Comparison of ENCODE assay signal across 1 cellular context in the genomic region with DNA sequence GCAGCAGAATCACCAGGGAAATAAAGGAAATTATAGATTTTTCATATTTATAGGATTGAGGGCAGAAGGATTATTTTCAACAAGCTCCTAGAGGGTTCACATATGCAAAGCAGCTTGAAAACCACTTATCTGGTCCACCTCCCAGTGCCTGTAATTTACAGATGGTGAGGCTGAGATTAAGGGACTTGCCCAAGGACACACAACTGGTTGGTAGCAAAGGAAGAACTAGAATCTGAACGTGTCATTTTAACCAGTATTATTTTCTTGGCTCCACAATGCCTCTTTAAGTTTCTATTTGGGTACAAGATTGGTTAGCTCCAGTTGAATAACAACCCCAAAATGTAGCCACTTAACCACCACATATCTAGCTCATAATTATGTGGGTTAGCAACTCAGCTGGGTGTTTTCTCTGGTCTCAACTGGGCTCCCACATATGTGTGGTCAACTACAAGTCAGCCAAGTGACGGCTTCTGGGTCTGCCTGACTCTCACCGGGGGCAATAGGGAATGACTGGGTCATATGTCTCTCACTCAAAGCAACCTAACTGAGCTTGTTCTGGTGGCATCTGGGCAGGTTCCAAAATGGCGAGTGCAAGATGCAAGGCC.
TF ChIP-seq lines count a peak whose summit lies in the region.

No MANE protein-coding gene starts in this region.

TF ChIP-seq in GM12878, 131 proteins besides CTCF, POLR2A, EP300 and RAD21 (continued from another document):
- TF ChIP-seq, protein P1, sequence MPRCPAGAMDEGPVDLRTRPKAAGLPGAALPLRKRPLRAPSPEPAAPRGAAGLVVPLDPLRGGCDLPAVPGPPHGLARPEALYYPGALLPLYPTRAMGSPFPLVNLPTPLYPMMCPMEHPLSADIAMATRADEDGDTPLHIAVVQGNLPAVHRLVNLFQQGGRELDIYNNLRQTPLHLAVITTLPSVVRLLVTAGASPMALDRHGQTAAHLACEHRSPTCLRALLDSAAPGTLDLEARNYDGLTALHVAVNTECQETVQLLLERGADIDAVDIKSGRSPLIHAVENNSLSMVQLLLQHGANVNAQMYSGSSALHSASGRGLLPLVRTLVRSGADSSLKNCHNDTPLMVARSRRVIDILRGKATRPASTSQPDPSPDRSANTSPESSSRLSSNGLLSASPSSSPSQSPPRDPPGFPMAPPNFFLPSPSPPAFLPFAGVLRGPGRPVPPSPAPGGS (IDR thresholded peaks at IDR 0.05; ENCODE audit: borderline replicate concordance, insufficient read depth, low read depth, low read length, poor library complexity, severe bottlenecking), result no peak
- TF ChIP-seq HSF1 (IDR thresholded peaks at IDR 0.05; ENCODE audit: low read depth, low read length) (no peak), SMC3 (IDR thresholded peaks at IDR 0.05; ENCODE audit: borderline replicate concordance, low read length) (no peak), TCF3 (IDR thresholded peaks at IDR 0.05; ENCODE audit: borderline replicate concordance, insufficient read depth, low read depth, low read length) (no peak), REST (IDR thresholded peaks at IDR 0.05; ENCODE audit: low read depth, low read length) (no peak), HDGF (IDR thresholded peaks at IDR 0.05) (no peak), NRF1 (conservative IDR thresholded peaks at IDR 0.05; ENCODE audit: low read depth, low read length) (no peak), HDAC6 (IDR thresholded peaks at IDR 0.05; ENCODE audit: unreplicated experiment) (no peak), CHD4 (IDR thresholded peaks at IDR 0.05) (no peak)
